In the genomic region with DNA sequence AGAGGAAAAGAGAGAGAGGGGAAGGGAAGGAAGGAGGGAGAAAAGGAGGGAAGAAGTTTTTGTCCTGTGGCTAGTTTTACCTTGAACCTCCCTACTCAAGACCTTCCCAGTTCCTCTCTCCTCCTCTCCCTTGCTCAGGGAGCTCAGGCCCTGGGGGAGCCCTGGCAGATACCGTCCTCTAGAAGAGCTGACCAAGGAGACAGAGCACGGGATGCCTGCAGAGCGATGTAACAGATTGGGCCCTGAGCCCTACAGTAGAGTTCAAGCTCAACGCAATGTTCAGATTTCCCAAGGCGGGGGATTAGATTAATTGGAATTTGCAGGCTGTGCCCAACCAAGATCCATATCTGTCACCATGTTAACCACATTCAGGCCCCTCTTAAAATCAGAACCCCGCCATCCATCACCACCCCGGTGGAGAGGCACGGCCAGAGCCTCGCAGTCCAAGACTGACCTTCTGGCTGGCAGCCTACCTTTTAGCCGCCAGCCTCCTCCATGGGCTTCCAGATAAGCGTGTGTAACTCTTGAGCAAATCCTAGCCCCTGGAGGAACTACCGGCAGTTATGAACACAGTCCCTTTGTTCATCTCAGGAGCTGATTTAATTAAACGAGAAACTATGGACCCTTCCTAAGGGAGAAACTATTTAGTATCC, we compare ENCODE assay signal across 15 cellular contexts.
A peak's percentile ranks its signal among the peaks of the same experiment; 100 is the strongest.
DNase-seq lines count a peak whose midpoint lies in the region; ATAC-seq, FAIRE-seq and TF ChIP-seq lines count a peak whose summit lies in the region.
"Had no signal": no experiment of that assay in that cellular context is flagged by ENCODE, and none has a peak within 500 bp of the region (broad histone marks: within the 10 kb centered on the region; RNA-seq: fewer than 3 reads in every experiment).

No MANE protein-coding gene starts in this region.

- WGBS in mesendoderm (ENCODE audit: extremely low coverage, insufficient coverage, low lambda C conversion rate), result no CpG with 5 or more reads among the region's 13 CpGs
- 41 to 59% methylated on average over 12 to 13 of the region's 13 CpGs for WGBS in aorta, 2 donors
- WGBS in body of pancreas, 2 donors, result 93 to 94% methylated on average over 11 to 13 of the region's 13 CpGs

- H3K4me1 ChIP-seq in astrocyte (ENCODE audit: insufficient read depth, low read length), result peaks cover 13% of the 10 kb centered on the region
- H3K4me1 ChIP-seq in mesendoderm (ENCODE audit: control insufficient read depth, low read depth, low read length), result peaks cover 2% of the 10 kb centered on the region
- peaks cover 15% of the 10 kb centered on the region in 2 donors for H3K4me1 ChIP-seq in aorta (ENCODE audit: control insufficient read depth in 1 of 2, insufficient read depth in 2 of 2, low read length in 2 of 2)
- H3K4me1 ChIP-seq in body of pancreas, result peaks cover 24% of the 10 kb centered on the region

- H3K4me2 ChIP-seq in astrocyte (ENCODE audit: low read length), result no peak overlapping the region
- H3K4me2 ChIP-seq in mesendoderm (ENCODE audit: low read length), result no peak overlapping the region

- H3K36me3 ChIP-seq in astrocyte (ENCODE audit: insufficient read depth, low read length) (no peaks in the 10 kb centered on the region), mesendoderm (ENCODE audit: control insufficient read depth, insufficient read depth, low read length) (no peaks in the 10 kb centered on the region), aorta (ENCODE audit: control insufficient read depth in 1 of 2, insufficient read depth in 2 of 2, low read length in 1 of 2) (no peaks in the 10 kb centered on the region), body of pancreas (replicated peaks in 1 of 2; ENCODE audit: insufficient read depth in 1 of 2, low read depth in 2 of 2) (no peaks in the 10 kb centered on the region)

- peaks cover 2% of the 10 kb centered on the region for H3K36me3 Mint-ChIP-seq in astrocyte (ENCODE audit: low read depth, unreplicated experiment)
- H3K36me3 Mint-ChIP-seq: CD8-positive, alpha-beta T cell had no signal

- no peak overlapping the region for H3K4ac ChIP-seq in mesendoderm (ENCODE audit: low read depth, low read length)

- no peaks in the 10 kb centered on the region for H3K79me1 ChIP-seq in mesendoderm (ENCODE audit: low read length)

- no peak overlapping the region for H2BK15ac ChIP-seq in mesendoderm (replicated peaks; ENCODE audit: low read depth)

- H4K5ac ChIP-seq in mesendoderm (ENCODE audit: low read length), result no peak overlapping the region

- DNase-seq in cardiac septum (ENCODE audit: low spot score) (peak; percentile 35), left ventricle myocardium superior (no peak), astrocyte (ENCODE audit: low read depth) (peak; percentile 35), mesendoderm (peak; percentile 46), aorta (no peak), body of pancreas (no peak), T-helper 9 cell (no peak)
- DNase-seq: CD8-positive, alpha-beta T cell; GOT3; NCI-H1105; NCI-H1694 treated with DMSO at 0.1 percent for 48 hours; NCI-H69; PC-3 had no signal

- peaks cover 32% of the 10 kb centered on the region for H3K79me2 ChIP-seq in astrocyte (ENCODE audit: insufficient read depth, low read length)
- no peaks in the 10 kb centered on the region for H3K79me2 ChIP-seq in mesendoderm (ENCODE audit: control insufficient read depth, insufficient read depth, low read length)

- H3K9me3 ChIP-seq in astrocyte (ENCODE audit: insufficient read depth, low read depth, low read length), result no peaks in the 10 kb centered on the region
- H3K9me3 ChIP-seq in aorta (ENCODE audit: control insufficient read depth, low read length), result no peaks in the 10 kb centered on the region
- H3K9me3 ChIP-seq in body of pancreas, result no peaks in the 10 kb centered on the region

- no peak overlapping the region for H3K4me3 ChIP-seq in astrocyte (ENCODE audit: insufficient read depth, low read depth, low read length)
- no peak overlapping the region for H3K4me3 ChIP-seq in mesendoderm (ENCODE audit: low read length)
- no peak overlapping the region for H3K4me3 ChIP-seq in aorta (ENCODE audit: low read length in 2 of 2)
- no peak overlapping the region for H3K4me3 ChIP-seq in body of pancreas

- H2BK120ac ChIP-seq in mesendoderm (ENCODE audit: low read depth, low read length), result no peak overlapping the region

- TF ChIP-seq POLR2A in body of pancreas (IDR thresholded peaks at IDR 0.05), result no peak

- H3K9ac ChIP-seq in astrocyte (ENCODE audit: low read length) (no peak overlapping the region), mesendoderm (ENCODE audit: low read length) (no peak overlapping the region)

- H3K27ac ChIP-seq in astrocyte (ENCODE audit: low read depth, low read length) (no peak overlapping the region), mesendoderm (ENCODE audit: low read depth, low read length) (no peak overlapping the region), aorta (ENCODE audit: low read depth in 1 of 2, low read length in 2 of 2) (no peak overlapping the region), body of pancreas (no peak overlapping the region)

- peaks cover 21% of the 10 kb centered on the region for H4K20me1 ChIP-seq in astrocyte (ENCODE audit: insufficient read depth, low read length)

- peaks cover 23% of the 10 kb centered on the region for H3K4me1 Mint-ChIP-seq in astrocyte (ENCODE audit: low read depth, unreplicated experiment)

- FAIRE-seq in astrocyte (lab: Jason Lieb, UNC), result no peak
- FAIRE-seq: HTR-8/SVneo had no signal

- no peak overlapping the region for H4K8ac ChIP-seq in mesendoderm (ENCODE audit: low read depth, low read length)

- H3K27me3 ChIP-seq in astrocyte (ENCODE audit: insufficient read depth, low read length) (no peaks in the 10 kb centered on the region), mesendoderm (ENCODE audit: insufficient read depth, low read length, poor library complexity) (no peaks in the 10 kb centered on the region), aorta (ENCODE audit: control insufficient read depth in 1 of 2, insufficient read depth in 2 of 2, low read length in 1 of 2) (no peaks in the 10 kb centered on the region), body of pancreas (no peaks in the 10 kb centered on the region)

- H2BK5ac ChIP-seq in mesendoderm (ENCODE audit: low read length), result no peak overlapping the region

- no peak overlapping the region for H3K23ac ChIP-seq in mesendoderm (ENCODE audit: low read length)

- intact Hi-C loops in cardiac septum (cut with DNase I), result no loop called here
- intact Hi-C loops in left ventricle myocardium superior (cut with micrococcal nuclease), result no loop called here
- intact Hi-C loops in aorta (cut with DNase I), result no loop called here
- intact Hi-C loops in body of pancreas (cut with DNase I), result no loop called here

- no peak overlapping the region for H2AFZ ChIP-seq in astrocyte (ENCODE audit: low read depth, low read length)

- TF ChIP-seq CTCF in astrocyte (IDR thresholded peaks at IDR 0.05; ENCODE audit: insufficient read depth, low read depth, low read length) (no peak), body of pancreas (IDR thresholded peaks at IDR 0.05) (no peak)

- no peak for ATAC-seq in left ventricle myocardium superior
- ATAC-seq in aorta (ENCODE audit: low FRiP score), result peak; percentile 48
- no peak for ATAC-seq in body of pancreas
- no peak for ATAC-seq in HG02840 (IDR thresholded peaks at IDR 0.05; ENCODE audit: low FRiP score, unreplicated experiment)
- ATAC-seq: CD8-positive, alpha-beta T cell; PC-3 had no signal

- no peak overlapping the region for H3K4me3 Mint-ChIP-seq in astrocyte (ENCODE audit: unreplicated experiment)
- H3K4me3 Mint-ChIP-seq: CD8-positive, alpha-beta T cell had no signal

- H3K27ac Mint-ChIP-seq in astrocyte (ENCODE audit: unreplicated experiment), result no peak overlapping the region
- H3K27ac Mint-ChIP-seq: CD8-positive, alpha-beta T cell had no signal

- no peak overlapping the region for H3K18ac ChIP-seq in mesendoderm (ENCODE audit: low read length)

- no peak overlapping the region for H3K56ac ChIP-seq in mesendoderm (ENCODE audit: low read length)

- H2AK5ac ChIP-seq in mesendoderm (ENCODE audit: low read length), result no peak overlapping the region

- H3K27me3 Mint-ChIP-seq in astrocyte (ENCODE audit: low read depth, unreplicated experiment), result no peaks in the 10 kb centered on the region

- no peaks in the 10 kb centered on the region for H3K9me3 Mint-ChIP-seq in astrocyte (ENCODE audit: unreplicated experiment)
- H3K9me3 Mint-ChIP-seq: CD8-positive, alpha-beta T cell had no signal

Comparison
In these comparisons a context has a peak if more than half of its experiments do, and no peak if none do; other contexts are left out.
1. DNase-seq: peak in cardiac septum (single experiment), astrocyte (single experiment) and mesendoderm (single experiment); none in left ventricle myocardium superior (single experiment), aorta (0 of 2), body of pancreas (0 of 4) and T-helper 9 cell (single experiment).